ENCODE assay signal across 8 cellular contexts in the genomic region with DNA sequence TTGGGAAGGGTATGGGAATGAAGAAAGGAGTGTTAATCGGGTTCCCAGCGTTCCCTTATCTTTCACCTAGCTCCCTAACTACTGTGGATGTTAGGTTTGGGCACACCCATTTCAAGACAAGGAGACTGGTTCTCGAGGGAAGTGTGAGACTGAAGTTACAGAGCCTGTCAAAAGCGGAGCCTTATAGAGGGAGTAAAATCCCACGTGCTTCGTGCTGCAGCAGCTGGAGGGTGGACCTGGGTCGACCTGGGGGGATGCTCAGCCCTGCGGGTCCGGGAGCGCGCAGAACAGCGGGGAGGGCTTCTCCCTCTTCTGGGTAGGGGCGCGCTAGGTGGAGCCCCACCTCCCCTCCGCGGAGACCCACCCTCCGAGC. TPM values are rescaled to one million over a fixed set of nuclear protein-coding genes. Genes with fewer than 3 reads are reported as not detected.
DNase-seq lines count a peak whose midpoint lies in the region; ATAC-seq, FAIRE-seq and TF ChIP-seq lines count a peak whose summit lies in the region.

No MANE protein-coding gene starts in this region.

- peaks cover 2 to 5% (median 4%) of the 10 kb centered on the region in 3 donors for H3K36me3 ChIP-seq in skeletal muscle tissue (ENCODE audit: control insufficient read depth in 3 of 3, insufficient read depth in 3 of 3, low read length in 3 of 3)

- CTCF ChIA-PET in WTC11 (lab: Charles Lee): interaction anchor here (0.6 to 2.3 kb wide), 13 partner anchors 14 to 539 kb away, joined by 3 to 9 read pairs (median 4); no protein-coding TSS in a partner anchor

- TF ChIP-seq POLR2A in H54 (IDR thresholded peaks at IDR 0.05; ENCODE audit: low read depth, low read length): no peak

- H3K27me3 Mint-ChIP-seq in WTC11 (ENCODE audit: low read depth): peaks cover 42% of the 10 kb centered on the region

- ATAC-seq in GM21381 (IDR thresholded peaks at IDR 0.05; ENCODE audit: unreplicated experiment) (peak; percentile 29), WTC11 (peak; percentile 65), left ventricle myocardium superior (peak; percentile 41)

- H3K9ac ChIP-seq in skeletal muscle tissue (ENCODE audit: low read depth in 1 of 3, low read length in 3 of 3): no peak overlapping the region

- H3K9me3 ChIP-seq in skeletal muscle tissue (ENCODE audit: control insufficient read depth in 3 of 3, low read length in 3 of 3): no peaks in the 10 kb centered on the region

- intact Hi-C loops in left ventricle myocardium superior (cut with micrococcal nuclease): no loop called here

- TF ChIP-seq CTCF in WTC11 (IDR thresholded peaks at IDR 0.05): no peak

- H3K4me3 Mint-ChIP-seq in WTC11: peak overlapping the region; percentile 79

- no peak overlapping the region for H3K27ac Mint-ChIP-seq in WTC11

- POLR2A ChIA-PET in WTC11 (lab: Charles Lee): interaction anchor here (0.6 kb wide), 1 partner anchor 100 kb away, joined by 8 read pairs; no protein-coding TSS in a partner anchor

- H3K4me3 ChIP-seq in skeletal muscle tissue (ENCODE audit: low read length in 3 of 3): peak overlapping the region; percentile 49 to 72 (median 52)

- no peak overlapping the region for H3K27ac ChIP-seq in skeletal muscle tissue (ENCODE audit: low read depth, low read length)

- H3K9me3 Mint-ChIP-seq in WTC11: no peaks in the 10 kb centered on the region

- DNase-seq in CMK (ENCODE audit: low read depth) (peak; percentile 33), HT-29 (ENCODE audit: low spot score) (peak; percentile 51), WTC11 (ENCODE audit: low spot score) (no peak), left ventricle myocardium superior (no peak), H54 (ENCODE audit: insufficient read length, low spot score) (no peak)
- DNase-seq in stimulated activated CD4-positive, alpha-beta T cell treated with anti-CD3 and anti-CD28 coated beads, Interleukin-2, amount 100 ng/mL, for 24 hours: no peak

- peaks cover 12% of the 10 kb centered on the region for H3K4me1 Mint-ChIP-seq in WTC11

- H3K27me3 ChIP-seq in skeletal muscle tissue (ENCODE audit: control insufficient read depth in 3 of 3, insufficient read depth in 3 of 3, low read length in 3 of 3): peaks cover 18 to 36% (median 32%) of the 10 kb centered on the region in 3 donors

- no peak for FAIRE-seq in H54 (lab: Jason Lieb, UNC)

- H3K4me1 ChIP-seq in skeletal muscle tissue (ENCODE audit: control insufficient read depth in 3 of 3, insufficient read depth in 3 of 3, low read length in 3 of 3): peaks cover 11 to 33% (median 27%) of the 10 kb centered on the region in 3 donors

- H3K36me3 Mint-ChIP-seq in WTC11: peaks cover 25% of the 10 kb centered on the region

TF ChIP-seq in WTC11, 78 proteins besides CTCF, POLR2A, EP300 and RAD21:
- TF ChIP-seq, protein P1, sequence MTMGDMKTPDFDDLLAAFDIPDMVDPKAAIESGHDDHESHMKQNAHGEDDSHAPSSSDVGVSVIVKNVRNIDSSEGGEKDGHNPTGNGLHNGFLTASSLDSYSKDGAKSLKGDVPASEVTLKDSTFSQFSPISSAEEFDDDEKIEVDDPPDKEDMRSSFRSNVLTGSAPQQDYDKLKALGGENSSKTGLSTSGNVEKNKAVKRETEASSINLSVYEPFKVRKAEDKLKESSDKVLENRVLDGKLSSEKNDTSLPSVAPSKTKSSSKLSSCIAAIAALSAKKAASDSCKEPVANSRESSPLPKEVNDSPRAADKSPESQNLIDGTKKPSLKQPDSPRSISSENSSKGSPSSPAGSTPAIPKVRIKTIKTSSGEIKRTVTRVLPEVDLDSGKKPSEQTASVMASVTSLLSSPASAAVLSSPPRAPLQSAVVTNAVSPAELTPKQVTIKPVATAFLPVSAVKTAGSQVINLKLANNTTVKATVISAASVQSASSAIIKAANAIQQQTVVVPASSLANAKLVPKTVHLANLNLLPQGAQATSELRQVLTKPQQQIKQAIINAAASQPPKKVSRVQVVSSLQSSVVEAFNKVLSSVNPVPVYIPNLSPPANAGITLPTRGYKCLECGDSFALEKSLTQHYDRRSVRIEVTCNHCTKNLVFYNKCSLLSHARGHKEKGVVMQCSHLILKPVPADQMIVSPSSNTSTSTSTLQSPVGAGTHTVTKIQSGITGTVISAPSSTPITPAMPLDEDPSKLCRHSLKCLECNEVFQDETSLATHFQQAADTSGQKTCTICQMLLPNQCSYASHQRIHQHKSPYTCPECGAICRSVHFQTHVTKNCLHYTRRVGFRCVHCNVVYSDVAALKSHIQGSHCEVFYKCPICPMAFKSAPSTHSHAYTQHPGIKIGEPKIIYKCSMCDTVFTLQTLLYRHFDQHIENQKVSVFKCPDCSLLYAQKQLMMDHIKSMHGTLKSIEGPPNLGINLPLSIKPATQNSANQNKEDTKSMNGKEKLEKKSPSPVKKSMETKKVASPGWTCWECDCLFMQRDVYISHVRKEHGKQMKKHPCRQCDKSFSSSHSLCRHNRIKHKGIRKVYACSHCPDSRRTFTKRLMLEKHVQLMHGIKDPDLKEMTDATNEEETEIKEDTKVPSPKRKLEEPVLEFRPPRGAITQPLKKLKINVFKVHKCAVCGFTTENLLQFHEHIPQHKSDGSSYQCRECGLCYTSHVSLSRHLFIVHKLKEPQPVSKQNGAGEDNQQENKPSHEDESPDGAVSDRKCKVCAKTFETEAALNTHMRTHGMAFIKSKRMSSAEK (CRISPR knock-in tag; IDR thresholded peaks at IDR 0.05; ENCODE audit: borderline replicate concordance): no peak
- TF ChIP-seq JUN (CRISPR knock-in tag; IDR thresholded peaks at IDR 0.05) (no peak), KAT7 (CRISPR knock-in tag; IDR thresholded peaks at IDR 0.05; ENCODE audit: borderline replicate concordance) (no peak), FOXJ3 (CRISPR knock-in tag; IDR thresholded peaks at IDR 0.05; ENCODE audit: borderline replicate concordance) (no peak), TEAD4 (CRISPR knock-in tag; IDR thresholded peaks at IDR 0.05) (no peak), NR3C1 (CRISPR knock-in tag; conservative IDR thresholded peaks at IDR 0.05; ENCODE audit: low read depth) (no peak), CBFB (CRISPR knock-in tag; IDR thresholded peaks at IDR 0.05; ENCODE audit: low read depth) (no peak), SOX15 (CRISPR knock-in tag; IDR thresholded peaks at IDR 0.05) (no peak), ATF6 (CRISPR knock-in tag; IDR thresholded peaks at IDR 0.05) (no peak), ZNF219 (CRISPR knock-in tag; IDR thresholded peaks at IDR 0.05; ENCODE audit: borderline replicate concordance) (no peak), TCF7 (CRISPR knock-in tag; IDR thresholded peaks at IDR 0.05; ENCODE audit: low read depth) (no peak), ZBTB21 (CRISPR knock-in tag; IDR thresholded peaks at IDR 0.05; ENCODE audit: borderline replicate concordance) (no peak), RELA (CRISPR knock-in tag; IDR thresholded peaks at IDR 0.05; ENCODE audit: borderline replicate concordance) (no peak), ZNF121 (CRISPR knock-in tag; IDR thresholded peaks at IDR 0.05) (no peak), USF1 (CRISPR knock-in tag; IDR thresholded peaks at IDR 0.05) (no peak)
- TF ChIP-seq, protein P2, sequence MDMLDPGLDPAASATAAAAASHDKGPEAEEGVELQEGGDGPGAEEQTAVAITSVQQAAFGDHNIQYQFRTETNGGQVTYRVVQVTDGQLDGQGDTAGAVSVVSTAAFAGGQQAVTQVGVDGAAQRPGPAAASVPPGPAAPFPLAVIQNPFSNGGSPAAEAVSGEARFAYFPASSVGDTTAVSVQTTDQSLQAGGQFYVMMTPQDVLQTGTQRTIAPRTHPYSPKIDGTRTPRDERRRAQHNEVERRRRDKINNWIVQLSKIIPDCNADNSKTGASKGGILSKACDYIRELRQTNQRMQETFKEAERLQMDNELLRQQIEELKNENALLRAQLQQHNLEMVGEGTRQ (CRISPR knock-in tag; IDR thresholded peaks at IDR 0.05): no peak
- TF ChIP-seq, protein P3, sequence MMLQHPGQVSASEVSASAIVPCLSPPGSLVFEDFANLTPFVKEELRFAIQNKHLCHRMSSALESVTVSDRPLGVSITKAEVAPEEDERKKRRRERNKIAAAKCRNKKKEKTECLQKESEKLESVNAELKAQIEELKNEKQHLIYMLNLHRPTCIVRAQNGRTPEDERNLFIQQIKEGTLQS (CRISPR knock-in tag; conservative IDR thresholded peaks at IDR 0.05): no peak

RNA-seq across cellular contexts. Expression of gene TMED3, which starts 0.3 kb away (rescaled TPM):
- 212 and 218 TPM in 2 replicates for total RNA-seq in HT-29 (2014; rRNA removed; shearing (Covaris generic))
- total RNA-seq in WTC11 (2021) (50.9 to 53.5 TPM (median 51.2 TPM) in 3 replicates), left ventricle myocardium superior (14.6 TPM), skeletal muscle tissue (28.2 TPM)

RNA-seq across cellular contexts. Expression of gene ANKRD34C, which starts 28.1 kb away (rescaled TPM):
- total RNA-seq in HT-29 (2014; rRNA removed; shearing (Covaris generic)): not detected in 2 replicates
- total RNA-seq in WTC11 (2021) (not detected in 3 replicates), left ventricle myocardium superior (not detected), skeletal muscle tissue (not detected)

Comparison
In these comparisons a context has a peak if more than half of its experiments do, and no peak if none do; other contexts are left out.
1. DNase-seq: peak in CMK (single experiment) and HT-29 (single experiment); none in WTC11 (single experiment), left ventricle myocardium superior (single experiment), H54 (single experiment) and stimulated activated CD4-positive, alpha-beta T cell treated with anti-CD3 and anti-CD28 coated beads, Interleukin-2, amount 100 ng/mL, for 24 hours (0 of 2).
2. Peak in every context shown above with its lines, with median percentiles within 50 percentile points of each other: ATAC-seq.